33 cellular contexts compared by ENCODE assay signal in the genomic region with DNA sequence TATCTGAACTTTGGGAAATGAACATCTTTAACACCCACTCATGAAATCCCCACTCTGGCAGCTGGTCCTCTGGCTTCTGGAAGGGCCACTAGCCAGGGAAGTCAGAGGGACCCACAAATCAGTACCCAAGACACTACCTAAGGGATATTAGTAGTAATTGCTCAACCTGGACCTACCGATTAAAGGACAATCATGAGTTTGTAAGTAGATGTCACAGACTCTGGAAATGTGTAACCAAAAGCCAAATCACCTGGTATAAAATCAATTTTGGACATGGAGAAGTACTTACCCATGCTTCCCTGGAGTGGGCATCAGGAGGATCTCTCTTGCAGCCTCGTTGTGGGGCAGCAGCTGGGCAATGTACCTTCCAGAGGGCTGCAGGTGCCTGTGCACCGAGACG.
"Had no signal": no experiment of that assay in that cellular context is flagged by ENCODE, and none has a peak within 500 bp of the region (broad histone marks: within the 10 kb centered on the region; RNA-seq: fewer than 3 reads in every experiment).

No MANE protein-coding gene starts in this region.

- H3K4me3 Mint-ChIP-seq: naive thymus-derived CD4-positive, alpha-beta T cell; natural killer cell; nephron; neural crest cell; stimulated activated memory B cell treated with anti-CD40 and anti-IgM and Interleukin-4, amounts not matched to agents 10 μg/mL and 1 μg/mL and 100 μg/mL, for 72 hours; stimulated activated naive CD8-positive, alpha-beta T cell treated with anti-CD3 and anti-CD28 coated beads, Interleukin-15, amount 100 ng/mL, for 72 hours; type B pancreatic cell had no signal

- H3K9me3 ChIP-seq: neutrophil, ovary, psoas muscle, spleen, suprapubic skin, testis, transverse colon, upper lobe of right lung, uterus had no signal

- H3K4me1 ChIP-seq: parathyroid adenoma, psoas muscle, spleen, suprapubic skin, testis, upper lobe of right lung, uterus had no signal

- H3K9me3 Mint-ChIP-seq: natural killer cell; nephron; stimulated activated memory B cell treated with anti-CD40 and anti-IgM and Interleukin-4, amounts not matched to agents 10 μg/mL and 1 μg/mL and 100 μg/mL, for 72 hours; stimulated activated naive CD8-positive, alpha-beta T cell treated with anti-CD3 and anti-CD28 coated beads, Interleukin-15, amount 100 ng/mL, for 72 hours had no signal

- DNase-seq: naive thymus-derived CD4-positive, alpha-beta T cell; natural killer cell; nucleus accumbens; ovary; posterior cingulate gyrus; psoas muscle; right cardiac atrium; spleen; stimulated activated CD4-positive, alpha-beta T cell treated with anti-CD3 and anti-CD28 coated beads, Interleukin-12 subunit alpha, Interleukin-12 subunit beta, amount 100 ng/mL, for 4 hours; stimulated activated CD4-positive, alpha-beta T cell treated with anti-CD3 and anti-CD28 coated beads, Interleukin-1b, Interleukin-23, amount 100 ng/mL, for 48 hours; stimulated activated CD4-positive, alpha-beta T cell treated with anti-CD3 and anti-CD28 coated beads, Interleukin-4, amount 100 ng/mL, for 1 hour; stimulated activated CD4-positive, alpha-beta T cell treated with anti-CD3 and anti-CD28 coated beads, Interleukin-4, amount 100 ng/mL, for 4 hours; stimulated activated CD8-positive, alpha-beta memory T cell treated with anti-CD3 and anti-CD28 coated beads, Interleukin-4, amount 100 ng/mL, for 48 hours; stimulated activated naive CD4-positive, alpha-beta T cell; stimulated activated naive CD8-positive, alpha-beta T cell treated with anti-CD3 and anti-CD28 coated beads, Interleukin-15, amount 100 ng/mL, for 72 hours; stimulated activated naive CD8-positive, alpha-beta T cell treated with anti-CD3 and anti-CD28 coated beads, Interleukin-15, Interleukin-2, amounts not matched to agents 100 U/mL and 50 U/mL, for 24 hours; substantia nigra; testis; tibial artery; transverse colon; upper lobe of right lung; uterus had no signal

- H3K4me1 Mint-ChIP-seq: neural crest cell; stimulated activated memory B cell treated with anti-CD40 and anti-IgM and Interleukin-4, amounts not matched to agents 10 μg/mL and 1 μg/mL and 100 μg/mL, for 72 hours had no signal

- H3K27me3 ChIP-seq: ovary, suprapubic skin, testis, tibial artery, upper lobe of right lung, uterus had no signal

- H3K27ac ChIP-seq: neutrophil, ovary, parathyroid adenoma, psoas muscle, skin epidermis, spleen, suprapubic skin, testis, tibial artery, transverse colon, upper lobe of right lung, uterus had no signal

- ATAC-seq: naive thymus-derived CD4-positive, alpha-beta T cell; natural killer cell; psoas muscle; right cardiac atrium; sciatic nerve; stimulated activated memory B cell treated with anti-CD40 and anti-IgM and Interleukin-4, amounts not matched to agents 10 μg/mL and 1 μg/mL and 100 μg/mL, for 72 hours; stimulated activated naive CD8-positive, alpha-beta T cell treated with anti-CD3 and anti-CD28 coated beads, Interleukin-15, amount 100 ng/mL, for 72 hours; stimulated activated naive CD8-positive, alpha-beta T cell treated with anti-CD3 and anti-CD28 coated beads, Interleukin-15, Interleukin-2, amounts not matched to agents 100 U/mL and 50 U/mL, for 24 hours; upper lobe of right lung had no signal

- H3K4me3 ChIP-seq: ovary, psoas muscle, skin epidermis, smooth muscle cell, spleen, suprapubic skin, testis, tibial artery, transverse colon, upper lobe of right lung, uterus had no signal

- H3K27me3 Mint-ChIP-seq: stimulated activated memory B cell treated with anti-CD40 and anti-IgM and Interleukin-4, amounts not matched to agents 10 μg/mL and 1 μg/mL and 100 μg/mL, for 72 hours; type B pancreatic cell had no signal

- H3K36me3 Mint-ChIP-seq: naive thymus-derived CD4-positive, alpha-beta T cell; natural killer cell; stimulated activated memory B cell treated with anti-CD40 and anti-IgM and Interleukin-4, amounts not matched to agents 10 μg/mL and 1 μg/mL and 100 μg/mL, for 72 hours had no signal

- H3K36me3 ChIP-seq: neutrophil, ovary, spleen, suprapubic skin, tibial artery, transverse colon, upper lobe of right lung, uterus had no signal

- H3K27ac Mint-ChIP-seq: naive thymus-derived CD4-positive, alpha-beta T cell; natural killer cell; nephron; progenitor cell of endocrine pancreas; stimulated activated memory B cell treated with anti-CD40 and anti-IgM and Interleukin-4, amounts not matched to agents 10 μg/mL and 1 μg/mL and 100 μg/mL, for 72 hours; stimulated activated naive CD8-positive, alpha-beta T cell treated with anti-CD3 and anti-CD28 coated beads, Interleukin-15, amount 100 ng/mL, for 72 hours; type B pancreatic cell had no signal
